ENCODE assay signal across 22 cellular contexts in genomic region chr1:237467320-237467719, GRCh38.
DNase-seq lines count a peak whose midpoint lies in the region; ATAC-seq, FAIRE-seq and TF ChIP-seq lines count a peak whose summit lies in the region.
"Had no signal": no experiment of that assay in that cellular context is flagged by ENCODE, and none has a peak within 500 bp of the region (broad histone marks: within the 10 kb centered on the region; RNA-seq: fewer than 3 reads in every experiment).

No MANE protein-coding gene starts in this region.

- intact Hi-C loops in Right ventricle myocardium inferior (cut with DNase I), result no loop called here
- intact Hi-C loops in left ventricle myocardium inferior (cut with micrococcal nuclease), result no loop called here
- intact Hi-C loops in pancreas (cut with DNase I), result no loop called here

- H3K36me3 ChIP-seq in right atrium auricular region, result peaks cover 32% of the 10 kb centered on the region
- H3K36me3 ChIP-seq in cardiac muscle cell, result peaks cover 41% of the 10 kb centered on the region
- peaks cover 23% of the 10 kb centered on the region for H3K36me3 ChIP-seq in left ventricle myocardium inferior
- no peaks in the 10 kb centered on the region for H3K36me3 ChIP-seq in smooth muscle cell (ENCODE audit: low read depth)
- H3K36me3 ChIP-seq in pancreas, result no peaks in the 10 kb centered on the region

- no peaks in the 10 kb centered on the region for H4K20me1 ChIP-seq in smooth muscle cell (ENCODE audit: low read depth)

- peak; percentile 55 for ATAC-seq in Right ventricle myocardium inferior
- ATAC-seq in pancreas, result no peak
- ATAC-seq in GM18519 (IDR thresholded peaks at IDR 0.05; ENCODE audit: low FRiP score, unreplicated experiment), result no peak
- no peak for ATAC-seq in HG03565 (IDR thresholded peaks at IDR 0.05; ENCODE audit: unreplicated experiment)
- ATAC-seq: A549, HCT116 had no signal

- H3K4me3 ChIP-seq in right atrium auricular region (no peak overlapping the region), cardiac muscle cell (no peak overlapping the region), left ventricle myocardium inferior (no peak overlapping the region), smooth muscle cell (no peak overlapping the region), pancreas (no peak overlapping the region)
- H3K4me3 ChIP-seq: A549 had no signal

- H3K4me2 ChIP-seq in smooth muscle cell, result no peak overlapping the region
- H3K4me2 ChIP-seq: A549 had no signal

- FAIRE-seq in pancreas (lab: Jason Lieb, UNC), result no peak
- FAIRE-seq: A549, HTR-8/SVneo had no signal

- no peaks in the 10 kb centered on the region for H3F3A ChIP-seq in smooth muscle cell (ENCODE audit: low read depth)

- DNase-seq in Right ventricle myocardium inferior (ENCODE audit: missing footprints) (no peak), right atrium auricular region (ENCODE audit: low spot score) (no peak), cardiac muscle cell (ENCODE audit: low read depth in 1 of 2, low spot score in 1 of 2) (peak in 1 of 2 donors; percentile 62), left ventricle myocardium inferior (no peak), smooth muscle cell (lab: John Stamatoyannopoulos, UW; ENCODE audit: unreplicated experiment) (no peak), pancreas (no peak)
- DNase-seq: AML-193; Caco-2; CD4-positive, alpha-beta T cell; DMS153; DMS79 treated with DMSO at 0.1 percent for 48 hours; GF-D8; GOT3; H7; HFFc6 had no signal

- H3K27ac ChIP-seq in right atrium auricular region, result peak overlapping the region in 1 of 2 donors; percentile 55
- peak overlapping the region; percentile 61 for H3K27ac ChIP-seq in cardiac muscle cell
- H3K27ac ChIP-seq in left ventricle myocardium inferior (replicated peaks), result peak overlapping the region; percentile 64
- H3K27ac ChIP-seq in smooth muscle cell (ENCODE audit: low read depth), result no peak overlapping the region
- H3K27ac ChIP-seq in pancreas, result no peak overlapping the region
- H3K27ac ChIP-seq: 22Rv1, A549, C4-2B had no signal

- no peak for TF ChIP-seq CTCF in right atrium auricular region (IDR thresholded peaks at IDR 0.05)
- no peak for TF ChIP-seq CTCF in cardiac muscle cell (IDR thresholded peaks at IDR 0.05; ENCODE audit: low read depth, low read length)
- TF ChIP-seq CTCF in left ventricle myocardium inferior (IDR thresholded peaks at IDR 0.05; ENCODE audit: borderline replicate concordance), result no peak
- no peak for TF ChIP-seq CTCF in smooth muscle cell (IDR thresholded peaks at IDR 0.05; ENCODE audit: borderline replicate concordance, insufficient read depth, poor library complexity, severe bottlenecking)
- TF ChIP-seq CTCF in pancreas (IDR thresholded peaks at IDR 0.05), result no peak

- no peaks in the 10 kb centered on the region for H3K4me1 ChIP-seq in right atrium auricular region
- peaks cover 10% of the 10 kb centered on the region for H3K4me1 ChIP-seq in cardiac muscle cell (ENCODE audit: low read depth)
- peaks cover 61% of the 10 kb centered on the region for H3K4me1 ChIP-seq in left ventricle myocardium inferior
- no peaks in the 10 kb centered on the region for H3K4me1 ChIP-seq in smooth muscle cell (ENCODE audit: low read depth)
- no peaks in the 10 kb centered on the region for H3K4me1 ChIP-seq in pancreas
- H3K4me1 ChIP-seq: A549 had no signal

- no peak overlapping the region for H3K9ac ChIP-seq in smooth muscle cell (ENCODE audit: low read depth)

- H3K9me3 ChIP-seq in right atrium auricular region (no peaks in the 10 kb centered on the region), cardiac muscle cell (ENCODE audit: low read depth) (no peaks in the 10 kb centered on the region), left ventricle myocardium inferior (replicated peaks) (no peaks in the 10 kb centered on the region), smooth muscle cell (replicated peaks; ENCODE audit: low read depth) (no peaks in the 10 kb centered on the region), pancreas (no peaks in the 10 kb centered on the region)
- H3K9me3 ChIP-seq: A549, Caco-2 had no signal

- no peaks in the 10 kb centered on the region for H3K79me2 ChIP-seq in smooth muscle cell (ENCODE audit: low read depth)

- 40% methylated on average over 3 of the region's 3 CpGs for WGBS in smooth muscle cell (ENCODE audit: low lambda C conversion rate)
- WGBS in pancreas, 2 donors, result 54 to 59% methylated on average over 3 of the region's 3 CpGs

- peak overlapping the region; percentile 65 for H2AFZ ChIP-seq in smooth muscle cell (ENCODE audit: low read depth)

- H3K27me3 ChIP-seq in right atrium auricular region (no peaks in the 10 kb centered on the region), cardiac muscle cell (no peaks in the 10 kb centered on the region), left ventricle myocardium inferior (ENCODE audit: low read depth) (no peaks in the 10 kb centered on the region), smooth muscle cell (ENCODE audit: low read depth) (no peaks in the 10 kb centered on the region), pancreas (no peaks in the 10 kb centered on the region)

Comparison
In these comparisons a context has a peak if more than half of its experiments do, and no peak if none do; other contexts are left out.
1. H3K27ac ChIP-seq: peak in cardiac muscle cell (single experiment) and left ventricle myocardium inferior (single experiment); none in smooth muscle cell (single experiment) and pancreas (0 of 4).